28 cellular contexts compared by ENCODE assay signal in the genomic region with DNA sequence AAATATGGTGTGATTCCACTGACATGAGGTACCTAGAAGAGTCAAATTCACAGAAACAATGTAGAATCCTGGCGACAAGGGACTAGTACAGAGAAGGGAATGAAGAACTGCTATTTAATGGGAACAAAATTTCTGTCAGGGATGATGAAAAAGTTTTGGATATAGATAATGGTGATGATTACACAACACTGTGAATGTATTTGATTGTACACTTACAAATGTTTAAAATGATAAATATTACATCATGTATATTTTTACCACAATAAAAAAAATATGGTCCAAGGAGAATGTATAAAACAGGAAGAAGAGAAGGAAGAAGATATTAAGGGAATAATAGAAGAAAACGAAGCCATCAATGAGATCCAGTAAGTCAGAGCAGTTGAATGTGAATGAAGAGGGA.
"Had no signal": no experiment of that assay in that cellular context is flagged by ENCODE, and none has a peak within 500 bp of the region (broad histone marks: within the 10 kb centered on the region; RNA-seq: fewer than 3 reads in every experiment).

No MANE protein-coding gene starts in this region.

- DNase-seq: colonic mucosa; cortex of kidney; dermis blood vessel endothelial cell; dorsolateral prefrontal cortex; effector CD4-positive, alpha-beta T cell; effector CD8-positive, alpha-beta T cell; effector memory CD4-positive, alpha-beta T cell; effector memory CD8-positive, alpha-beta T cell; endodermal cell; erythroblast; esophagus squamous epithelium; foreskin fibroblast; foreskin keratinocyte; foreskin melanocyte; gastrocnemius medialis; glutamatergic neuron; head of caudate nucleus; heart left ventricle; heart right ventricle had no signal

- H3K36me3 ChIP-seq: colonic mucosa, esophagus muscularis mucosa, esophagus squamous epithelium, gastrocnemius medialis, gastroesophageal sphincter, heart left ventricle, heart right ventricle had no signal

- H3K4me1 ChIP-seq: colonic mucosa, esophagus muscularis mucosa, esophagus squamous epithelium, foreskin keratinocyte, gastrocnemius medialis, gastroesophageal sphincter, heart left ventricle, heart right ventricle had no signal

- H3K9me3 ChIP-seq: colonic mucosa, esophagus muscularis mucosa, esophagus squamous epithelium, gastrocnemius medialis, gastroesophageal sphincter, heart right ventricle had no signal

- H3K27me3 ChIP-seq: colonic mucosa had no signal

- H3K27ac ChIP-seq: colonic mucosa, coronary artery, dorsolateral prefrontal cortex, epithelial cell of prostate, esophagus muscularis mucosa, esophagus squamous epithelium, foreskin keratinocyte, gastrocnemius medialis, gastroesophageal sphincter, heart left ventricle, heart right ventricle had no signal

- H3K4me3 ChIP-seq: colonic mucosa, coronary artery, dorsolateral prefrontal cortex, esophagus muscularis mucosa, esophagus squamous epithelium, gastrocnemius medialis, gastroesophageal sphincter, heart left ventricle, heart right ventricle had no signal

- ATAC-seq: effector memory CD8-positive, alpha-beta T cell; esophagus mucosa; foreskin keratinocyte; gastrocnemius medialis; gastroesophageal sphincter; heart left ventricle; heart right ventricle had no signal

- FAIRE-seq: colon, endometrium, endothelial cell of umbilical vein, frontal cortex had no signal
